ENCODE assay signal across 21 cellular contexts in the genomic region with DNA sequence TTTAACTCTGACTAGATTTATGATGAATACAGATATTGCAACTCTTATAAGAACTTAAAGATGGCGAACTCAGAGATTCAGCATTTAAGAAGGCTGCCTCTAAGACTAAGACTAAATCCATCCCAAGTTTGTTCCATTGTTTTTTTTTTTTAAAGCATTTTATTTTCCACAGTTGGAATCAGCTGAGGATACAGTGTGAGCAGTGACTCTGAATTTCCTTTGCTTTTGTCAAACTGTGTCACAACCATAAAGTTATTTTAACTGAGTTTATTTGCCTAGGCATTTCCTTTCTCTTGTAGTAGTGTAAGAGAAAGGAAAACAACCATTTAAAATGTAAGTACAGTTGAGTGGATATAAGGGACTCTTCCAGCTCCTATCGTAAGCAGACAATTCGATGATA.
DNase-seq lines count a peak whose midpoint lies in the region; ATAC-seq and TF ChIP-seq lines count a peak whose summit lies in the region.
"Had no signal": no experiment of that assay in that cellular context is flagged by ENCODE, and none has a peak within 500 bp of the region (broad histone marks: within the 10 kb centered on the region; RNA-seq: fewer than 3 reads in every experiment).

No MANE protein-coding gene starts in this region.

- H3K27ac ChIP-seq in brain microvascular endothelial cell = peak overlapping the region; percentile 80

- no peaks in the 10 kb centered on the region for H3K36me3 ChIP-seq in brain microvascular endothelial cell (replicated peaks)
- H3K36me3 ChIP-seq: left lung, upper lobe of left lung had no signal

- intact Hi-C loops in activated T-helper 1 cell treated with anti-CD3 and anti-CD28 coated beads, Interleukin-12 subunit alpha, Interleukin-12 subunit beta, Interleukin-2, Interleukin-4 antibody, amounts not matched to agents 30 ng/mL and 10 ng/mL and 1 ng/mL, durations not matched to agents 14 hours and 24 hours and 36 hours (cut with micrococcal nuclease) = loop anchor here (1.0 to 2.0 kb wide), 4 partner anchors 15 to 131 kb away; no protein-coding TSS in a partner anchor

- no peaks in the 10 kb centered on the region for H3K27me3 ChIP-seq in brain microvascular endothelial cell (replicated peaks)
- H3K27me3 ChIP-seq: left lung, MG63, upper lobe of left lung had no signal

- TF ChIP-seq CTCF in brain microvascular endothelial cell (IDR thresholded peaks at IDR 0.05; ENCODE audit: low read depth, low read length, missing control alignments) (no peak), GM13977 (IDR thresholded peaks at IDR 0.05; ENCODE audit: extremely low read depth, insufficient read depth, missing control alignments) (no peak)

- H3K36me3 Mint-ChIP-seq in activated T-cell treated with anti-CD3 and anti-CD28 coated beads, Interleukin-2, amount 50 U/mL, for 24 hours (ENCODE audit: low read depth) = peaks cover 3% of the 10 kb centered on the region
- peaks cover 3% of the 10 kb centered on the region for H3K36me3 Mint-ChIP-seq in memory B cell
- no peaks in the 10 kb centered on the region for H3K36me3 Mint-ChIP-seq in stimulated activated memory B cell treated with anti-CD40 and anti-IgM and Interleukin-4, amounts not matched to agents 10 μg/mL and 1 μg/mL and 100 μg/mL, for 72 hours
- peaks cover 1% of the 10 kb centered on the region for H3K36me3 Mint-ChIP-seq in activated T-helper 1 cell treated with anti-CD3 and anti-CD28 coated beads, Interleukin-12 subunit alpha, Interleukin-12 subunit beta, Interleukin-2, Interleukin-4 antibody, amounts not matched to agents 30 ng/mL and 10 ng/mL and 1 ng/mL, durations not matched to agents 14 hours and 24 hours and 36 hours (ENCODE audit: low read depth)

- no peak for ATAC-seq in memory B cell (ENCODE audit: low read depth)
- no peak for ATAC-seq in stimulated activated memory B cell treated with anti-CD40 and anti-IgM and Interleukin-4, amounts not matched to agents 10 μg/mL and 1 μg/mL and 100 μg/mL, for 72 hours
- ATAC-seq: GM23338 had no signal

- H3K27me3 Mint-ChIP-seq in activated T-cell treated with anti-CD3 and anti-CD28 coated beads, Interleukin-2, amount 50 U/mL, for 24 hours = peaks cover 16% of the 10 kb centered on the region
- H3K27me3 Mint-ChIP-seq in memory B cell = no peaks in the 10 kb centered on the region
- no peaks in the 10 kb centered on the region for H3K27me3 Mint-ChIP-seq in stimulated activated memory B cell treated with anti-CD40 and anti-IgM and Interleukin-4, amounts not matched to agents 10 μg/mL and 1 μg/mL and 100 μg/mL, for 72 hours
- H3K27me3 Mint-ChIP-seq in activated T-helper 1 cell treated with anti-CD3 and anti-CD28 coated beads, Interleukin-12 subunit alpha, Interleukin-12 subunit beta, Interleukin-2, Interleukin-4 antibody, amounts not matched to agents 30 ng/mL and 10 ng/mL and 1 ng/mL, durations not matched to agents 14 hours and 24 hours and 36 hours (ENCODE audit: insufficient read depth) = peaks cover 13% of the 10 kb centered on the region

- no peak overlapping the region for H3K4me3 Mint-ChIP-seq in activated T-cell treated with anti-CD3 and anti-CD28 coated beads, Interleukin-2, amount 50 U/mL, for 24 hours
- no peak overlapping the region for H3K4me3 Mint-ChIP-seq in memory B cell
- H3K4me3 Mint-ChIP-seq in stimulated activated memory B cell treated with anti-CD40 and anti-IgM and Interleukin-4, amounts not matched to agents 10 μg/mL and 1 μg/mL and 100 μg/mL, for 72 hours = no peak overlapping the region
- no peak overlapping the region for H3K4me3 Mint-ChIP-seq in activated T-helper 1 cell treated with anti-CD3 and anti-CD28 coated beads, Interleukin-12 subunit alpha, Interleukin-12 subunit beta, Interleukin-2, Interleukin-4 antibody, amounts not matched to agents 30 ng/mL and 10 ng/mL and 1 ng/mL, durations not matched to agents 14 hours and 24 hours and 36 hours
- H3K4me3 Mint-ChIP-seq: CD4-positive, alpha-beta T cell; GM23338 had no signal

- peak overlapping the region; percentile 51 for H3K27ac Mint-ChIP-seq in activated T-cell treated with anti-CD3 and anti-CD28 coated beads, Interleukin-2, amount 50 U/mL, for 24 hours
- H3K27ac Mint-ChIP-seq in memory B cell = peak overlapping the region; percentile 35
- peak overlapping the region; percentile 6 for H3K27ac Mint-ChIP-seq in stimulated activated memory B cell treated with anti-CD40 and anti-IgM and Interleukin-4, amounts not matched to agents 10 μg/mL and 1 μg/mL and 100 μg/mL, for 72 hours
- no peak overlapping the region for H3K27ac Mint-ChIP-seq in activated T-helper 1 cell treated with anti-CD3 and anti-CD28 coated beads, Interleukin-12 subunit alpha, Interleukin-12 subunit beta, Interleukin-2, Interleukin-4 antibody, amounts not matched to agents 30 ng/mL and 10 ng/mL and 1 ng/mL, durations not matched to agents 14 hours and 24 hours and 36 hours
- H3K27ac Mint-ChIP-seq: CD4-positive, alpha-beta T cell; GM23338 had no signal

- peaks cover 77% of the 10 kb centered on the region for H3K4me1 Mint-ChIP-seq in activated T-cell treated with anti-CD3 and anti-CD28 coated beads, Interleukin-2, amount 50 U/mL, for 24 hours (ENCODE audit: low read depth)
- H3K4me1 Mint-ChIP-seq in memory B cell = peaks cover 51% of the 10 kb centered on the region
- peaks cover 81% of the 10 kb centered on the region for H3K4me1 Mint-ChIP-seq in stimulated activated memory B cell treated with anti-CD40 and anti-IgM and Interleukin-4, amounts not matched to agents 10 μg/mL and 1 μg/mL and 100 μg/mL, for 72 hours
- H3K4me1 Mint-ChIP-seq in activated T-helper 1 cell treated with anti-CD3 and anti-CD28 coated beads, Interleukin-12 subunit alpha, Interleukin-12 subunit beta, Interleukin-2, Interleukin-4 antibody, amounts not matched to agents 30 ng/mL and 10 ng/mL and 1 ng/mL, durations not matched to agents 14 hours and 24 hours and 36 hours (ENCODE audit: low read depth) = peaks cover 80% of the 10 kb centered on the region

- no peaks in the 10 kb centered on the region for H3K9me3 Mint-ChIP-seq in activated T-cell treated with anti-CD3 and anti-CD28 coated beads, Interleukin-2, amount 50 U/mL, for 24 hours
- no peaks in the 10 kb centered on the region for H3K9me3 Mint-ChIP-seq in memory B cell
- H3K9me3 Mint-ChIP-seq in stimulated activated memory B cell treated with anti-CD40 and anti-IgM and Interleukin-4, amounts not matched to agents 10 μg/mL and 1 μg/mL and 100 μg/mL, for 72 hours = no peaks in the 10 kb centered on the region
- H3K9me3 Mint-ChIP-seq in activated T-helper 1 cell treated with anti-CD3 and anti-CD28 coated beads, Interleukin-12 subunit alpha, Interleukin-12 subunit beta, Interleukin-2, Interleukin-4 antibody, amounts not matched to agents 30 ng/mL and 10 ng/mL and 1 ng/mL, durations not matched to agents 14 hours and 24 hours and 36 hours = no peaks in the 10 kb centered on the region
- H3K9me3 Mint-ChIP-seq: CD4-positive, alpha-beta T cell; GM23338 had no signal

- in situ Hi-C loops in brain microvascular endothelial cell (cut with HindIII; ENCODE audit: low pct_ligation_motif_present, low sequenced_read_pairs) = no loop called here
- in situ Hi-C loops in GM13977 (cut with MboI; ENCODE audit: low pct_unique_long_range_greater_than_20kb, low sequenced_read_pairs, unreplicated experiment) = no loop called here

- H3K4me3 ChIP-seq in brain microvascular endothelial cell (ENCODE audit: low read depth, low read length) = no peak overlapping the region
- H3K4me3 ChIP-seq: GM23338, left lung, MG63, upper lobe of left lung had no signal

- no peak for DNase-seq in activated T-cell treated with anti-CD3 and anti-CD28 coated beads, Interleukin-2, amount 50 U/mL, for 24 hours
- DNase-seq in activated T-cell treated with anti-CD3 and anti-CD28 coated beads for 4 hours (no peak), brain microvascular endothelial cell (no peak), memory B cell (ENCODE audit: low spot score in 2 of 2) (no peak), GM13977 (ENCODE audit: low spot score) (no peak), SIG-M5 (lab: John Stamatoyannopoulos, UW) (no peak)
- DNase-seq in activated T-helper 1 cell treated with anti-CD3 and anti-CD28 coated beads, Interleukin-12 subunit alpha, Interleukin-12 subunit beta, Interleukin-2, Interleukin-4 antibody, amounts not matched to agents 30 ng/mL and 10 ng/mL and 1 ng/mL, durations not matched to agents 14 hours and 24 hours and 36 hours (ENCODE audit: low spot score) = no peak
- DNase-seq: 8988T; activated gamma-delta T cell treated with Interleukin-2 at 50 U/mL for 16 hours; CD4-positive, alpha-beta T cell; DMS79 treated with DMSO at 0.1 percent for 48 hours; effector CD8-positive, alpha-beta T cell; left lung; NCI-H2029; NCI-H524 treated with DMSO at 0.1 percent for 48 hours; stimulated activated CD4-positive, alpha-beta T cell treated with anti-CD3 and anti-CD28 coated beads, Interleukin-4, amount 100 ng/mL, for 24 hours; SW 1271 had no signal
